Comparison of ENCODE assay signal across 7 cellular contexts in genomic region chr1:167043752-167044488, GRCh38.
A peak's percentile ranks its signal among the peaks of the same experiment; 100 is the strongest.
DNase-seq lines count a peak whose midpoint lies in the region; ATAC-seq lines count a peak whose summit lies in the region.

No MANE protein-coding gene starts in this region.

- no peaks in the 10 kb centered on the region for H3K36me3 Mint-ChIP-seq in stimulated activated effector memory CD8-positive, alpha-beta T cell treated with anti-CD3 and anti-CD28 coated beads, Interleukin-12 subunit alpha, Interleukin-12 subunit beta, amount 100 ng/mL, for 72 hours

- H3K4me1 Mint-ChIP-seq in stimulated activated effector memory CD8-positive, alpha-beta T cell treated with anti-CD3 and anti-CD28 coated beads, Interleukin-12 subunit alpha, Interleukin-12 subunit beta, amount 100 ng/mL, for 72 hours: peaks cover 19% of the 10 kb centered on the region

- peak; percentile 94 for ATAC-seq in GM19023 (IDR thresholded peaks at IDR 0.05; ENCODE audit: unreplicated experiment)
- ATAC-seq in HG03097 (IDR thresholded peaks at IDR 0.05; ENCODE audit: low FRiP score, unreplicated experiment): peak; percentile 93
- ATAC-seq in stimulated activated effector memory CD8-positive, alpha-beta T cell treated with anti-CD3 and anti-CD28 coated beads, Interleukin-12 subunit alpha, Interleukin-12 subunit beta, amount 100 ng/mL, for 72 hours: peak; percentile 99

- H3K4me1 ChIP-seq in mucosa of stomach (ENCODE audit: control insufficient read depth, insufficient read depth, low read length): no peaks in the 10 kb centered on the region

- DNase-seq in NCI-H2196 (lab: John Stamatoyannopoulos, UW; ENCODE audit: unreplicated experiment): peak; percentile 90
- DNase-seq in activated CD4-positive, alpha-beta T cell treated with anti-CD3 and anti-CD28 coated beads, Interleukin-2, amount 50 U/mL, for 1 hour: peak; percentile 56
- peak; percentile 57 for DNase-seq in effector CD4-positive, alpha-beta T cell
- DNase-seq in stimulated activated effector memory CD8-positive, alpha-beta T cell treated with anti-CD3 and anti-CD28 coated beads, Interleukin-12 subunit alpha, Interleukin-12 subunit beta, amount 100 ng/mL, for 72 hours (ENCODE audit: low spot score in 2 of 2): peak; percentile 47 to 72

- peak overlapping the region; percentile 72 for H3K4me3 Mint-ChIP-seq in stimulated activated effector memory CD8-positive, alpha-beta T cell treated with anti-CD3 and anti-CD28 coated beads, Interleukin-12 subunit alpha, Interleukin-12 subunit beta, amount 100 ng/mL, for 72 hours

- H3K4me3 ChIP-seq in mucosa of stomach (ENCODE audit: low read length): peak overlapping the region; percentile 11

- no peaks in the 10 kb centered on the region for H3K36me3 ChIP-seq in mucosa of stomach (ENCODE audit: control insufficient read depth, insufficient read depth, low read length)

- H3K9me3 Mint-ChIP-seq in stimulated activated effector memory CD8-positive, alpha-beta T cell treated with anti-CD3 and anti-CD28 coated beads, Interleukin-12 subunit alpha, Interleukin-12 subunit beta, amount 100 ng/mL, for 72 hours: no peaks in the 10 kb centered on the region

- H3K27me3 ChIP-seq in mucosa of stomach (ENCODE audit: control insufficient read depth, insufficient read depth, low read length): no peaks in the 10 kb centered on the region

- H3K9me3 ChIP-seq in mucosa of stomach (ENCODE audit: control insufficient read depth, low read length): no peaks in the 10 kb centered on the region

- peak overlapping the region; percentile 44 for H3K9ac ChIP-seq in mucosa of stomach (ENCODE audit: low read length)

- peak overlapping the region; percentile 56 for H3K27ac Mint-ChIP-seq in stimulated activated effector memory CD8-positive, alpha-beta T cell treated with anti-CD3 and anti-CD28 coated beads, Interleukin-12 subunit alpha, Interleukin-12 subunit beta, amount 100 ng/mL, for 72 hours

Comparison
In these comparisons a context has a peak if more than half of its experiments do, and no peak if none do; other contexts are left out.
1. Peak in every context shown above with its lines: DNase-seq, ATAC-seq and H3K4me3 ChIP-seq.